15 cellular contexts compared by ENCODE assay signal in genomic region chr9:93460689-93461413, GRCh38. TPM values are rescaled to one million over a fixed set of nuclear protein-coding genes. Genes with fewer than 3 reads are reported as not detected.
A peak's percentile ranks its signal among the peaks of the same experiment; 100 is the strongest.
DNase-seq lines count a peak whose midpoint lies in the region; ATAC-seq, FAIRE-seq and TF ChIP-seq lines count a peak whose summit lies in the region.
"Had no signal": no experiment of that assay in that cellular context is flagged by ENCODE, and none has a peak within 500 bp of the region (broad histone marks: within the 10 kb centered on the region; RNA-seq: fewer than 3 reads in every experiment).

No MANE protein-coding gene starts in this region.

- H3K27ac Mint-ChIP-seq in stimulated activated memory B cell treated with anti-CD40 and anti-IgM and Interleukin-4, amounts not matched to agents 10 μg/mL and 1 μg/mL and 100 μg/mL, for 72 hours: peak overlapping the region; percentile 60
- H3K27ac Mint-ChIP-seq: nephron, type B pancreatic cell had no signal

- H3K9me3 ChIP-seq in left ventricle myocardium inferior (replicated peaks) (no peaks in the 10 kb centered on the region), GM12878 (replicated peaks; ENCODE audit: control insufficient read depth, insufficient read depth, low read length) (no peaks in the 10 kb centered on the region; the same call in 2 of the 3 replicates)

- TF ChIP-seq CTCF in left ventricle myocardium inferior (IDR thresholded peaks at IDR 0.05; ENCODE audit: borderline replicate concordance): no peak
- no peak for TF ChIP-seq CTCF in GM12878 (IDR thresholded peaks at IDR 0.05 in 2 of 3, conservative IDR thresholded peaks at IDR 0.05 in 1 of 3; ENCODE audit: control insufficient read depth in 2 of 3, extremely low read depth in 1 of 3, insufficient read depth in 1 of 3, low read depth in 3 of 3, low read length in 3 of 3)

- DNase-seq in left ventricle myocardium inferior (no peak), cardiac septum (ENCODE audit: low spot score) (no peak), NCI-H82 (lab: John Stamatoyannopoulos, UW) (peak; percentile 56), GM12878 (ENCODE audit: low read depth, low spot score) (no peak), HPDE6-E6E7 (ENCODE audit: extremely low spot score) (no peak), NCI-H2107 treated with DMSO at 0.1 percent for 48 hours (lab: John Stamatoyannopoulos, UW; ENCODE audit: unreplicated experiment) (no peak)
- DNase-seq in activated CD8-positive, alpha-beta memory T cell treated with anti-CD3 and anti-CD28 coated beads, Interleukin-2, amount 50 U/mL, for 4 hours: no peak
- DNase-seq: activated effector memory CD4-positive, alpha-beta T cell treated with anti-CD3 and anti-CD28 coated beads, Interleukin-2, amount 50 U/mL, for 16 hours; hypothalamus; NCI-H187 treated with DMSO at 0.1 percent for 48 hours; NCI-H526 treated with DMSO at 0.1 percent for 48 hours had no signal

- H4K20me1 ChIP-seq in GM12878 (ENCODE audit: control insufficient read depth, insufficient read depth): no peaks in the 10 kb centered on the region

- H3K36me3 Mint-ChIP-seq in stimulated activated memory B cell treated with anti-CD40 and anti-IgM and Interleukin-4, amounts not matched to agents 10 μg/mL and 1 μg/mL and 100 μg/mL, for 72 hours: peaks cover 27% of the 10 kb centered on the region

- no peak overlapping the region for H3K9ac ChIP-seq in GM12878 (ENCODE audit: control insufficient read depth, insufficient read depth, low read length)

- H3K4me3 ChIP-seq in left ventricle myocardium inferior (no peak overlapping the region), GM12878 (no peak overlapping the region)

- peak overlapping the region; percentile 98 for H3K27ac ChIP-seq in left ventricle myocardium inferior (replicated peaks)
- H3K27ac ChIP-seq in GM12878 (ENCODE audit: control insufficient read depth, insufficient read depth): no peak overlapping the region
- H3K27ac ChIP-seq: RWPE1 had no signal

- no peak overlapping the region for H3K4me3 Mint-ChIP-seq in stimulated activated memory B cell treated with anti-CD40 and anti-IgM and Interleukin-4, amounts not matched to agents 10 μg/mL and 1 μg/mL and 100 μg/mL, for 72 hours
- H3K4me3 Mint-ChIP-seq: nephron, type B pancreatic cell had no signal

- no TSS peak for BruUV-seq in GM12878 (replicated peaks; lab: Mats Ljungman, UMichigan)

- peaks cover 83% of the 10 kb centered on the region for H3K4me1 Mint-ChIP-seq in stimulated activated memory B cell treated with anti-CD40 and anti-IgM and Interleukin-4, amounts not matched to agents 10 μg/mL and 1 μg/mL and 100 μg/mL, for 72 hours

- no peak overlapping the region for H2AFZ ChIP-seq in GM12878 (ENCODE audit: control insufficient read depth, low read depth, low read length)

- TF ChIP-seq POLR2A in GM12878 (IDR thresholded peaks at IDR 0.05; ENCODE audit: low read depth, low read length): no peak

- H3K79me2 ChIP-seq in GM12878 (ENCODE audit: control insufficient read depth, insufficient read depth, low read length): peaks cover 99% of the 10 kb centered on the region

- POLR2A ChIA-PET in GM12878 (lab: Charles Lee): no interaction called here

- no peaks in the 10 kb centered on the region for H3K27me3 ChIP-seq in left ventricle myocardium inferior (ENCODE audit: low read depth)
- H3K27me3 ChIP-seq in GM12878 (replicated peaks in 1 of 2; ENCODE audit: control insufficient read depth in 2 of 2, insufficient read depth in 2 of 2, low read length in 1 of 2): no peaks in the 10 kb centered on the region

- FAIRE-seq in GM12878 (lab: Jason Lieb, UNC): no peak

- CTCF ChIA-PET in GM12878 (lab: Yijun Ruan, JAX): interaction anchor here (1.0 kb wide), 1 partner anchor 11 kb away, joined by 3 read pairs; no protein-coding TSS in a partner anchor

- SMC1A ChIA-PET in GM12878 (lab: Charles Lee; ENCODE audit: uncharacterized antibody, unreplicated experiment): interaction anchor here (0.8 kb wide), 1 partner anchor 8 kb away, joined by 3 read pairs; no protein-coding TSS in a partner anchor

- TF ChIP-seq RAD21 in GM12878 (IDR thresholded peaks at IDR 0.05; ENCODE audit: insufficient read depth, low read depth, low read length): no peak

- WGBS in GM12878 (ENCODE audit: insufficient coverage, insufficient replicate concordance, low lambda C conversion rate, missing lambda C conversion rate): 94% methylated on average over 3 of the region's 3 CpGs

- TF ChIP-seq EP300 in GM12878 (IDR thresholded peaks at IDR 0.05; ENCODE audit: borderline replicate concordance in 1 of 2, control insufficient read depth in 1 of 2, low read depth in 2 of 2, low read length in 2 of 2): no peak

- no peak overlapping the region for H3K4me2 ChIP-seq in GM12878 (ENCODE audit: control insufficient read depth, insufficient read depth)

- peak; percentile 12; the same call in 1 of the 3 replicates for ATAC-seq in GM12878
- ATAC-seq in stimulated activated memory B cell treated with anti-CD40 and anti-IgM and Interleukin-4, amounts not matched to agents 10 μg/mL and 1 μg/mL and 100 μg/mL, for 72 hours: no peak

- intact Hi-C loops in left ventricle myocardium inferior (cut with micrococcal nuclease): no loop called here
- intact Hi-C loops in cardiac septum (cut with DNase I): no loop called here
- intact Hi-C loops in GM12878 (cut with micrococcal nuclease; ENCODE audit: unreplicated experiment): no loop called here

- H3K4me1 ChIP-seq in left ventricle myocardium inferior (peaks cover 94% of the 10 kb centered on the region), GM12878 (ENCODE audit: control insufficient read depth, insufficient read depth, low read length) (peaks cover 15% of the 10 kb centered on the region)

- RAD21 ChIA-PET in GM12878 (lab: Charles Lee; ENCODE audit: unreplicated experiment): no interaction called here

- no peaks in the 10 kb centered on the region for H3K27me3 Mint-ChIP-seq in stimulated activated memory B cell treated with anti-CD40 and anti-IgM and Interleukin-4, amounts not matched to agents 10 μg/mL and 1 μg/mL and 100 μg/mL, for 72 hours
- H3K27me3 Mint-ChIP-seq: type B pancreatic cell had no signal

- H3K9me3 Mint-ChIP-seq in stimulated activated memory B cell treated with anti-CD40 and anti-IgM and Interleukin-4, amounts not matched to agents 10 μg/mL and 1 μg/mL and 100 μg/mL, for 72 hours: no peaks in the 10 kb centered on the region
- H3K9me3 Mint-ChIP-seq: nephron, type B pancreatic cell had no signal

- H3K36me3 ChIP-seq in left ventricle myocardium inferior: no peaks in the 10 kb centered on the region
- H3K36me3 ChIP-seq in GM12878 (ENCODE audit: control insufficient read depth in 2 of 2, insufficient read depth in 2 of 2, low read length in 1 of 2): peaks cover 0 to 11% of the 10 kb centered on the region in 2 experiments; a peak in 1 of 4 replicates

- in situ Hi-C loops in GM12878 (cut with MboI): no loop called here

TF ChIP-seq in GM12878, 131 proteins besides CTCF, POLR2A, EP300 and RAD21 (continues in another document):
- TF ChIP-seq SUZ12 (IDR thresholded peaks at IDR 0.05; ENCODE audit: unreplicated experiment) (no peak), BHLHE40 (IDR thresholded peaks at IDR 0.05; ENCODE audit: borderline replicate concordance in 1 of 2, low read depth in 2 of 2, low read length in 1 of 2) (no peak), NFXL1 (IDR thresholded peaks at IDR 0.05; ENCODE audit: borderline replicate concordance) (no peak), MTA3 (IDR thresholded peaks at IDR 0.05; ENCODE audit: borderline replicate concordance, low read length) (no peak), SPI1 (IDR thresholded peaks at IDR 0.05; ENCODE audit: borderline replicate concordance, insufficient read depth, low read depth, low read length) (no peak)

RNA-seq across cellular contexts. Expression of gene FAM120AOS, which starts 7.5 kb away (rescaled TPM):
- total RNA-seq in left ventricle myocardium inferior: 27.3 TPM
- 39.1 TPM for total RNA-seq in cardiac septum
- total RNA-seq in GM12878 (2013; cell fraction: nucleolus; rRNA removed): 45.1 and 45.8 TPM in 2 replicates
- total RNA-seq in GM12878 (2014; rRNA removed): 28.9 and 32.3 TPM in 2 replicates
- 30.9 and 33.6 TPM in 2 replicates for total RNA-seq in GM12878 (2014; rRNA removed; fragmentation: Illumina TruSeq; extraction: Trizol)
- 32.3 and 35.6 TPM in 2 replicates for total RNA-seq in GM12878 (2021)
- polyA plus RNA-seq in GM12878 (2011; ENCODE audit: low read depth): 12.3 TPM
- 29.8 and 36.6 TPM in 2 replicates for polyA plus RNA-seq in GM12878 (2011; rRNA removed)
- polyA plus RNA-seq in GM12878 (2011; cell fraction: cytosol; rRNA removed): 19.7 and 19.9 TPM in 2 replicates
- 17.3 and 17.7 TPM in 2 replicates for polyA plus RNA-seq in GM12878 (2011; cell fraction: nucleus; rRNA removed)
- polyA plus RNA-seq in GM12878 (2012): 21.7 and 27.0 TPM in 2 replicates
- polyA plus RNA-seq in GM12878 (2014; fragmentation: Illumina TruSeq; extraction: Trizol): 43.5 and 48.4 TPM in 2 replicates
- polyA plus RNA-seq in GM12878 (2014; fragmentation: Nextera tagmentation; extraction: Ambion mirVana): 10 to 100 TPM; 15.9 to 18.8 TPM
- polyA plus RNA-seq in GM12878 (2014; rRNA removed): 35.0 and 39.6 TPM in 2 replicates
- polyA plus RNA-seq in GM12878 (2016; fragmentation: Nextera tagmentation; extraction: Ambion mirVana): 10 to 100 TPM; 52.1 to 55.1 TPM
- 17.0 and 22.8 TPM in 2 replicates for polyA minus RNA-seq in GM12878 (2011; rRNA and poly(A)+ RNA removed)
- 6.9 and 8.4 TPM in 2 replicates for polyA minus RNA-seq in GM12878 (2011; cell fraction: cytosol; rRNA and poly(A)+ RNA removed)
- polyA minus RNA-seq in GM12878 (2011; cell fraction: nucleus; rRNA and poly(A)+ RNA removed): 16.8 and 25.6 TPM in 2 replicates

RNA-seq across cellular contexts. Expression of gene FAM120A, which starts 9.4 kb away (rescaled TPM):
- 104 TPM for total RNA-seq in left ventricle myocardium inferior
- 116 TPM for total RNA-seq in cardiac septum
- 141 and 148 TPM in 2 replicates for total RNA-seq in GM12878 (2013; cell fraction: nucleolus; rRNA removed)
- total RNA-seq in GM12878 (2014; rRNA removed): 59.5 and 66.2 TPM in 2 replicates
- total RNA-seq in GM12878 (2014; rRNA removed; fragmentation: Illumina TruSeq; extraction: Trizol): 55.1 and 58.1 TPM in 2 replicates
- 87.1 and 89.6 TPM in 2 replicates for total RNA-seq in GM12878 (2021)
- polyA plus RNA-seq in GM12878 (2011; ENCODE audit: low read depth): 19.6 TPM
- 61.3 and 61.5 TPM in 2 replicates for polyA plus RNA-seq in GM12878 (2011; rRNA removed)
- polyA plus RNA-seq in GM12878 (2011; cell fraction: cytosol; rRNA removed): 52.7 and 56.0 TPM in 2 replicates
- 54.6 and 67.6 TPM in 2 replicates for polyA plus RNA-seq in GM12878 (2011; cell fraction: nucleus; rRNA removed)
- polyA plus RNA-seq in GM12878 (2012): 35.7 and 45.8 TPM in 2 replicates
- polyA plus RNA-seq in GM12878 (2014; fragmentation: Illumina TruSeq; extraction: Trizol): 55.4 and 65.6 TPM in 2 replicates
- polyA plus RNA-seq in GM12878 (2014; fragmentation: Nextera tagmentation; extraction: Ambion mirVana): 10 to 100 TPM; 13.1 to 21.3 TPM
- polyA plus RNA-seq in GM12878 (2014; rRNA removed): 46.6 and 46.9 TPM in 2 replicates
- 10 to 100 TPM; 23.9 to 25.6 TPM for polyA plus RNA-seq in GM12878 (2016; fragmentation: Nextera tagmentation; extraction: Ambion mirVana)
- polyA minus RNA-seq in GM12878 (2011; rRNA and poly(A)+ RNA removed): 151 and 163 TPM in 2 replicates
- polyA minus RNA-seq in GM12878 (2011; cell fraction: cytosol; rRNA and poly(A)+ RNA removed): 75.3 and 80.9 TPM in 2 replicates
- 73.5 and 109 TPM in 2 replicates for polyA minus RNA-seq in GM12878 (2011; cell fraction: nucleus; rRNA and poly(A)+ RNA removed)
